Comparison of ENCODE assay signal across 19 cellular contexts in the genomic region with DNA sequence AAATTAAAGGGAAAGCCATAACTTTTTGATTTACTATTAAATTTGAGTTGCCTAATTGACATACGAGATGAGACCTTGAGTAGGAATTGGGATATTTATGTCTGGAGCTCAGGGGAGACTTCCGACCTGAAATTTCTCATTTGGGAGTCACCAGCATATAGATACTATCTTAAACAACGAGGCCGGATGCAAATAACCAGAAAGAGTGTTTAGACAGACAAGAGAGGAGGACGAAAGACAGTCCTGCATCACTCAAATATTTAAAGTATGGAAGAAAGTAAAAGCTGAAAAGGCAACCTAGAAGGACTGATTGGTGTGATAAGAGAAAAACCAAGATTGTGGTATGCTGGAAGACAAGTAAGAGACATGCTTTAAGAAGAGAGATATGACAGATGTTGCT.
"Had no signal": no experiment of that assay in that cellular context is flagged by ENCODE, and none has a peak within 500 bp of the region (broad histone marks: within the 10 kb centered on the region; RNA-seq: fewer than 3 reads in every experiment).

No MANE protein-coding gene starts in this region.

- H3K79me2 ChIP-seq: hepatocyte had no signal

- H3K36me3 ChIP-seq: esophagus muscularis mucosa, gastroesophageal sphincter, heart left ventricle, left lung, lower lobe of right lung had no signal

- H3K4me3 ChIP-seq: coronary artery, dorsolateral prefrontal cortex, esophagus muscularis mucosa, gastroesophageal sphincter, heart left ventricle, hepatocyte, left lung, lower lobe of right lung, mucosa of descending colon had no signal

- DNase-seq: dermis blood vessel endothelial cell; dorsolateral prefrontal cortex; effector CD4-positive, alpha-beta T cell; effector memory CD4-positive, alpha-beta T cell; foreskin keratinocyte; heart left ventricle; hypothalamus; immature natural killer cell; left cardiac atrium; left lung; left ventricle myocardium superior; lower lobe of right lung; mesenchymal stem cell; mucosa of descending colon; naive B cell had no signal

- H3K27ac ChIP-seq: coronary artery, dorsolateral prefrontal cortex, esophagus muscularis mucosa, foreskin keratinocyte, gastroesophageal sphincter, heart left ventricle, hepatocyte, left lung, lower lobe of right lung had no signal

- H3K4me1 ChIP-seq: foreskin keratinocyte, gastroesophageal sphincter, heart left ventricle, left lung, lower lobe of right lung had no signal

- H2AFZ ChIP-seq: hepatocyte had no signal

- ATAC-seq: foreskin keratinocyte, gastroesophageal sphincter, heart left ventricle, left cardiac atrium, left lung, left ventricle myocardium superior, lower lobe of right lung, mucosa of descending colon had no signal

- H3K4me2 ChIP-seq: hepatocyte had no signal

- H3K27me3 ChIP-seq: dorsolateral prefrontal cortex, esophagus muscularis mucosa, foreskin keratinocyte, gastroesophageal sphincter, heart left ventricle, hepatocyte, left lung had no signal

- H3K9me3 ChIP-seq: esophagus muscularis mucosa, gastroesophageal sphincter, heart left ventricle, left lung, lower lobe of right lung, mucosa of descending colon had no signal
